Comparison of ENCODE assay signal across 15 cellular contexts in genomic region chr9:121399126-121399882, GRCh38. TPM values are rescaled to one million over a fixed set of nuclear protein-coding genes. Genes with fewer than 3 reads are reported as not detected.
DNase-seq lines count a peak whose midpoint lies in the region; ATAC-seq, FAIRE-seq and TF ChIP-seq lines count a peak whose summit lies in the region.
"Had no signal": no experiment of that assay in that cellular context is flagged by ENCODE, and none has a peak within 500 bp of the region (broad histone marks: within the 10 kb centered on the region; RNA-seq: fewer than 3 reads in every experiment).

No MANE protein-coding gene starts in this region.

- intact Hi-C loops in IMR-90 (cut with micrococcal nuclease) = loop anchor here (2.0 kb wide), 1 partner anchor 49 kb away; no protein-coding TSS in a partner anchor
- intact Hi-C loops in K562 (cut with micrococcal nuclease) = loop anchor here (10.0 kb wide), 1 partner anchor 415 kb away; no protein-coding TSS in a partner anchor

- peak overlapping the region; percentile 91; the same call in 1 of the 2 replicates for H4K5ac ChIP-seq in IMR-90 (ENCODE audit: low read depth, low read length)

- H4K8ac ChIP-seq in IMR-90 (ENCODE audit: low read depth in 2 of 2, low read length in 2 of 2) = peak overlapping the region; percentile 81 to 89

- H2AFZ ChIP-seq in IMR-90 (replicated peaks; ENCODE audit: low read length, poor library complexity) (no peak overlapping the region), K562 (ENCODE audit: low read depth, low read length) (no peak overlapping the region), hepatocyte (no peak overlapping the region)

- H3K79me1 ChIP-seq in IMR-90 (ENCODE audit: low read depth in 1 of 2, low read length in 2 of 2) = 0 out of 4 replicates have a peak, but pooled peaks cover 0 to 3% of the 10 kb centered on the region in 2 experiments

- H3K9ac ChIP-seq in IMR-90 (ENCODE audit: low read depth, low read length) (peak overlapping the region; percentile 46; the same call in 1 of the 2 replicates), K562 (ENCODE audit: insufficient read depth in 1 of 2, low read depth in 2 of 2, low read length in 2 of 2) (no peak overlapping the region)
- H3K9ac ChIP-seq: BLaER1 treated with 17β-estradiol and CSF1 and Interleukin-3, amounts not matched to agents 10 nM and 100 nM had no signal

- no peak for TF ChIP-seq RAD21 in IMR-90 (IDR thresholded peaks at IDR 0.05; ENCODE audit: low read length)
- TF ChIP-seq RAD21 in K562 (CRISPR knock-in tag; conservative IDR thresholded peaks at IDR 0.05 in 1 of 2, IDR thresholded peaks at IDR 0.05 in 1 of 2) = no peak

- CTCF ChIA-PET in IMR-90 (lab: Yijun Ruan, JAX) = interaction anchor here (0.6 to 3.4 kb wide), 7 partner anchors 23 to 373 kb away, joined by 3 to 26 read pairs (median 4); partner anchors contain the start of gene GSN
- CTCF ChIA-PET in K562 (lab: Yijun Ruan, JAX; ENCODE audit: low intra/inter-chr PET ratio) = interaction anchor here (0.7 to 4.1 kb wide), 9 partner anchors 9 to 277 kb away, joined by 3 to 107 read pairs (median 4); no protein-coding TSS in a partner anchor

- H3K27ac ChIP-seq in IMR-90 (ENCODE audit: insufficient read depth, low read length) = peak overlapping the region; percentile 67; the same call in 1 of the 2 replicates
- H3K27ac ChIP-seq in K562 (ENCODE audit: extremely low read depth, low read depth, low read length) = no peak overlapping the region
- H3K27ac ChIP-seq in hepatocyte = peak overlapping the region; percentile 12
- H3K27ac ChIP-seq in thymus (ENCODE audit: low read depth) = peak overlapping the region; percentile 8
- H3K27ac ChIP-seq: ascending aorta; BLaER1 treated with 17β-estradiol and CSF1 and Interleukin-3, amounts not matched to agents 10 nM and 100 nM; coronary artery; lower lobe of right lung had no signal

- TF ChIP-seq POLR2A in IMR-90 (IDR thresholded peaks at IDR 0.05; ENCODE audit: low read depth, low read length) = no peak; the same call in 1 of the 2 replicates
- no peak for TF ChIP-seq POLR2A in K562 (conservative IDR thresholded peaks at IDR 0.05)

- WGBS in IMR-90 (ENCODE audit: extremely low coverage in 2 of 2, insufficient read length in 1 of 2), 2 experiments = 96 to 100% methylated on average over 1 to 3 of the region's 4 CpGs
- WGBS in K562 (ENCODE audit: insufficient coverage, low coverage, missing lambda C conversion rate) = 43% methylated on average over 4 of the region's 4 CpGs
- WGBS in hepatocyte (ENCODE audit: low lambda C conversion rate, missing lambda C conversion rate) = 80% methylated on average over 4 of the region's 4 CpGs
- 96% methylated on average over 4 of the region's 4 CpGs for WGBS in thymus

- H4K20me1 ChIP-seq in IMR-90 (ENCODE audit: insufficient read depth, low read length) (no peaks in the 10 kb centered on the region), K562 (replicated peaks; ENCODE audit: control insufficient read depth, insufficient read depth, low read length) (no peaks in the 10 kb centered on the region), hepatocyte (ENCODE audit: insufficient read depth, poor library complexity, severe bottlenecking) (no peaks in the 10 kb centered on the region)
- H4K20me1 ChIP-seq: BLaER1 treated with 17β-estradiol and CSF1 and Interleukin-3, amounts not matched to agents 10 nM and 100 nM had no signal

- peak overlapping the region; percentile 90 for H3K4ac ChIP-seq in IMR-90 (ENCODE audit: low read depth, low read length)

- ATAC-seq in IMR-90 (ENCODE audit: low read depth) (no peak), K562 (peak; percentile 47)

- DNase-seq in IMR-90 (peak; percentile 51), K562 (ENCODE audit: extremely low read depth in 1 of 4, low spot score in 3 of 4) (peak in 1 of 4 experiments; percentile 26), hepatocyte (ENCODE audit: low spot score) (no peak), kidney tubule cell (ENCODE audit: low spot score) (no peak), dermis blood vessel endothelial cell (no peak), amniotic stem cell (lab: John Stamatoyannopoulos, UW) (no peak)
- DNase-seq: activated CD4-positive, alpha-beta T cell treated with anti-CD3 and anti-CD28 coated beads, Interleukin-2, amount 50 U/mL, for 1 hour; activated naive CD4-positive, alpha-beta T cell treated with anti-CD3 and anti-CD28 coated beads for 36 hours; glutamatergic neuron; lower lobe of right lung had no signal

- peak overlapping the region; percentile 98 for H2BK5ac ChIP-seq in IMR-90 (ENCODE audit: low read depth, low read length, poor library complexity, severe bottlenecking)

- H3K36me3 ChIP-seq in IMR-90 (ENCODE audit: control insufficient read depth, insufficient read depth, low read length) (no peaks in the 10 kb centered on the region), K562 (ENCODE audit: control insufficient read depth, insufficient read depth, low read length) (no peaks in the 10 kb centered on the region), hepatocyte (replicated peaks; ENCODE audit: insufficient read depth, low read depth) (no peaks in the 10 kb centered on the region), thymus (ENCODE audit: control insufficient read depth, insufficient read depth) (no peaks in the 10 kb centered on the region)
- H3K36me3 ChIP-seq: ascending aorta; BLaER1 treated with 17β-estradiol and CSF1 and Interleukin-3, amounts not matched to agents 10 nM and 100 nM; lower lobe of right lung; prostate gland had no signal

- peak overlapping the region; percentile 88 for H3K56ac ChIP-seq in IMR-90 (ENCODE audit: extremely low read depth, insufficient read depth, low read length)

- in situ Hi-C loops in IMR-90 (cut with MboI; ENCODE audit: low sequenced_read_pairs) = loop anchor here (5.0 to 25.0 kb wide), 4 partner anchors 77 to 637 kb away; no protein-coding TSS in a partner anchor
- in situ Hi-C loops in K562 (cut with MboI) = loop anchor here (5.0 to 10.0 kb wide), 3 partner anchors 82 to 645 kb away; no protein-coding TSS in a partner anchor

- TF ChIP-seq EP300 in K562 (IDR thresholded peaks at IDR 0.05; ENCODE audit: low read length) = no peak

- dilution Hi-C loops in IMR-90 (cut with HindIII; ENCODE audit: low sequenced_read_pairs, unreplicated experiment) = no loop called here

- POLR2A ChIA-PET in IMR-90 (lab: Charles Lee; ENCODE audit: unreplicated experiment) = interaction anchor here (0.6 to 0.7 kb wide), 3 partner anchors 14 to 100 kb away, joined by 4 read pairs; no protein-coding TSS in a partner anchor
- POLR2A ChIA-PET in K562 (lab: Yijun Ruan, JAX) = interaction anchor here (0.9 to 1.6 kb wide), 2 partner anchors 28 to 181 kb away, joined by 3 to 4 read pairs; no protein-coding TSS in a partner anchor

- peak overlapping the region; percentile 87 for H2AK5ac ChIP-seq in IMR-90 (ENCODE audit: low read depth, low read length)

- H4K91ac ChIP-seq in IMR-90 (ENCODE audit: insufficient read depth, low read depth, low read length) = peak overlapping the region; percentile 91

- H2BK20ac ChIP-seq in IMR-90 (ENCODE audit: low read depth, low read length) = peak overlapping the region; percentile 92

- peak overlapping the region; percentile 91 for H2BK15ac ChIP-seq in IMR-90 (ENCODE audit: low read depth, low read length)

- H3K9me1 ChIP-seq in IMR-90 (ENCODE audit: insufficient read depth, low read length) (peaks cover 3% of the 10 kb centered on the region; the same call in 1 of the 2 replicates), K562 (ENCODE audit: control insufficient read depth, insufficient read depth, low read length) (no peaks in the 10 kb centered on the region)

- H3K4me2 ChIP-seq in IMR-90 (ENCODE audit: low read depth, low read length) (peak overlapping the region; percentile 31; the same call in 1 of the 2 replicates), K562 (ENCODE audit: insufficient read depth, low read length) (no peak overlapping the region), hepatocyte (no peak overlapping the region)
- H3K4me2 ChIP-seq: BLaER1 treated with 17β-estradiol and CSF1 and Interleukin-3, amounts not matched to agents 10 nM and 100 nM had no signal

- TF ChIP-seq CTCF in IMR-90 (conservative IDR thresholded peaks at IDR 0.05; ENCODE audit: low read depth, low read length) (no peak), K562 (IDR thresholded peaks at IDR 0.05 in 2 of 3, conservative IDR thresholded peaks at IDR 0.05 in 1 of 3; ENCODE audit: insufficient read depth in 2 of 3, low read depth in 1 of 3, low read length in 3 of 3) (no peak), hepatocyte (IDR thresholded peaks at IDR 0.05; ENCODE audit: poor library complexity) (no peak)

- H2AK9ac ChIP-seq in IMR-90 (replicated peaks; ENCODE audit: low read depth, low read length, poor library complexity) = peak overlapping the region; percentile 51

- peak overlapping the region; percentile 95 for H2BK120ac ChIP-seq in IMR-90 (ENCODE audit: low read depth, low read length)

- no peaks in the 10 kb centered on the region for H3K9me2 ChIP-seq in hepatocyte (replicated peaks; ENCODE audit: insufficient read depth)

- no peak for FAIRE-seq in K562 (lab: Jason Lieb, UNC)

- H3K79me2 ChIP-seq in K562 (ENCODE audit: control insufficient read depth, insufficient read depth, low read length) (no peaks in the 10 kb centered on the region), hepatocyte (no peaks in the 10 kb centered on the region)

- peaks cover 11% of the 10 kb centered on the region for H3K4me1 ChIP-seq in IMR-90 (ENCODE audit: control insufficient read depth, insufficient read depth, low read length)
- H3K4me1 ChIP-seq in K562 (replicated peaks in 1 of 2; ENCODE audit: control insufficient read depth in 2 of 2, insufficient read depth in 2 of 2, low read length in 2 of 2) = peaks cover 0 to 5% of the 10 kb centered on the region in 2 experiments; a peak in 3 of 5 replicates
- H3K4me1 ChIP-seq in hepatocyte (ENCODE audit: insufficient read depth) = no peaks in the 10 kb centered on the region
- no peaks in the 10 kb centered on the region for H3K4me1 ChIP-seq in thymus (ENCODE audit: control insufficient read depth, insufficient read depth, low read length)
- H3K4me1 ChIP-seq: ascending aorta, lower lobe of right lung, prostate gland had no signal

- H3K14ac ChIP-seq in IMR-90 (replicated peaks; ENCODE audit: low read depth, low read length) = peak overlapping the region; percentile 87

- BruUV-seq in IMR-90 (replicated peaks; lab: Mats Ljungman, UMichigan) (no TSS peak), K562 (replicated peaks; lab: Mats Ljungman, UMichigan) (no TSS peak)

- H3K9me3 ChIP-seq in IMR-90 (ENCODE audit: control insufficient read depth, insufficient read depth, low read length) (peaks cover 4% of the 10 kb centered on the region), K562 (replicated peaks; ENCODE audit: control insufficient read depth, insufficient read depth, low read depth, low read length) (no peaks in the 10 kb centered on the region), hepatocyte (ENCODE audit: low read depth) (no peaks in the 10 kb centered on the region), thymus (ENCODE audit: control insufficient read depth) (no peaks in the 10 kb centered on the region)
- H3K9me3 ChIP-seq: ascending aorta, lower lobe of right lung, prostate gland had no signal

- H3K18ac ChIP-seq in IMR-90 (ENCODE audit: low read depth, low read length) = peak overlapping the region; percentile 80

- H3K23ac ChIP-seq in IMR-90 (ENCODE audit: low read depth, low read length) = peak overlapping the region; percentile 81

- no peak overlapping the region for H3K4me3 ChIP-seq in IMR-90 (ENCODE audit: insufficient read depth, low read depth, low read length)
- no peak overlapping the region for H3K4me3 ChIP-seq in K562
- no peak overlapping the region for H3K4me3 ChIP-seq in hepatocyte
- no peak overlapping the region for H3K4me3 ChIP-seq in thymus (ENCODE audit: low read length)
- H3K4me3 ChIP-seq: ascending aorta; BLaER1 treated with 17β-estradiol and CSF1 and Interleukin-3, amounts not matched to agents 10 nM and 100 nM; coronary artery; lower lobe of right lung; prostate gland had no signal

- H3K27me3 ChIP-seq in IMR-90 (ENCODE audit: control insufficient read depth, insufficient read depth, low read length) (no peaks in the 10 kb centered on the region), K562 (ENCODE audit: control insufficient read depth in 2 of 2, insufficient read depth in 2 of 2, low read length in 2 of 2) (no peaks in the 10 kb centered on the region), hepatocyte (no peaks in the 10 kb centered on the region), thymus (ENCODE audit: control insufficient read depth, insufficient read depth) (no peaks in the 10 kb centered on the region)
- H3K27me3 ChIP-seq: ascending aorta; BLaER1 treated with 17β-estradiol and CSF1 and Interleukin-3, amounts not matched to agents 10 nM and 100 nM had no signal

RNA-seq across cellular contexts. Expression of gene STOM, which starts 29.3 kb away (rescaled TPM):
- total RNA-seq in IMR-90 (2012; rRNA removed) (84.8 and 103 TPM in 2 replicates), K562 (2014; rRNA removed) (23.2 and 34.7 TPM in 2 replicates), K562 (2014; rRNA removed; fragmentation: Illumina TruSeq; extraction: Trizol) (43.9 and 52.4 TPM in 2 replicates), K562 (2015; rRNA removed; fragmentation: Illumina TruSeq; extraction: Trizol) (54.4 and 58.1 TPM in 2 replicates), K562 (2021) (56.7 and 56.9 TPM in 2 replicates), hepatocyte (130 and 156 TPM in 2 replicates), dermis blood vessel endothelial cell (310 and 473 TPM in 2 replicates)
- polyA plus RNA-seq in IMR-90 (2012; rRNA removed) (67.6 and 78.4 TPM in 2 replicates), K562 (2011; rRNA removed) (62.6 and 140 TPM in 2 replicates), K562 (2014; fragmentation: Illumina TruSeq; extraction: Trizol) (46.9 and 49.4 TPM in 2 replicates), K562 (2014; fragmentation: Nextera tagmentation; extraction: Ambion mirVana) (10 to 100 TPM; 24.6 to 35.8 TPM), K562 (2014; rRNA removed) (33.5 and 43.0 TPM in 2 replicates), hepatocyte (85.5 and 93.7 TPM in 2 replicates), thymus (157 TPM)
- polyA plus RNA-seq in IMR-90 (2012; cell fraction: cytosol; rRNA removed) = 45.3 TPM in 2 replicates
- polyA plus RNA-seq in IMR-90 (2012; cell fraction: nucleus; rRNA removed; ENCODE audit: low replicate concordance) = 9.8 and 44.1 TPM in 2 replicates
- total RNA-seq in K562 (2011; cell fraction: chromatin; rRNA removed; ENCODE audit: low replicate concordance) = 57.6 and 69.2 TPM in 2 replicates
- total RNA-seq in K562 (2011; cell fraction: nucleolus; rRNA removed) = 86.6 and 95.4 TPM in 2 replicates
- 109 and 133 TPM in 2 replicates for total RNA-seq in K562 (2011; cell fraction: nucleoplasm; rRNA removed)
- polyA plus RNA-seq in K562 (2011; cell fraction: cytosol; rRNA removed) = 46.5 and 61.5 TPM in 2 replicates
- 15.3 and 22.4 TPM in 2 replicates for polyA plus RNA-seq in K562 (2011; cell fraction: nucleus; rRNA removed)
- 27.0 and 42.0 TPM in 2 replicates for polyA plus RNA-seq in K562 (2012)
- polyA minus RNA-seq in K562 (2011; rRNA and poly(A)+ RNA removed) = 40.2 and 82.5 TPM in 2 replicates
- polyA minus RNA-seq in K562 (2011; cell fraction: cytosol; rRNA and poly(A)+ RNA removed) = 37.9 and 62.8 TPM in 2 replicates
- 11.0 and 11.8 TPM in 2 replicates for polyA minus RNA-seq in K562 (2011; cell fraction: nucleus; rRNA and poly(A)+ RNA removed)
